ENCODE assay signal across 17 cellular contexts in the genomic region with DNA sequence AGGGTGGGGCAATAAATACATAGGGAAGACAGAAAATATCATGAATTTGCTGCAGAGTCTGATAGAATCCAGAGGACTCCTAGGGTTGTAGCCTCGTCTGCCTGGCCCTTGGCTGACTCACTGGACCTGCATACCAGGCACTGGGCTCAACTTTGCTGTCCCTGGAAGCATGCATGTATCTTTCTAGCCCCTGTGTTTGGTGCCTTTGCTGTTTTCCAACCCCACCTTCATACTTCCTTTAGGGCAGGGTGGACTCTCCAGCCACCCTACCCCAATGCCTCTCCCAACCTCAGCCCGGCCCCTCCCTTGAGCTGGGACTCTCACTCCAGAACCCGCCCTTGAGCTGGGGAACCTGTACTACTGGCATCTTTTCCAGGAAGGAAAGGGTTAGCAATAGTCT. TPM values are rescaled to one million over a fixed set of nuclear protein-coding genes. Genes with fewer than 3 reads are reported as not detected.
DNase-seq lines count a peak whose midpoint lies in the region; ATAC-seq, FAIRE-seq and TF ChIP-seq lines count a peak whose summit lies in the region.
"Had no signal": no experiment of that assay in that cellular context is flagged by ENCODE, and none has a peak within 500 bp of the region (broad histone marks: within the 10 kb centered on the region; RNA-seq: fewer than 3 reads in every experiment).

No MANE protein-coding gene starts in this region.

- H3K4me3 ChIP-seq in Peyer's patch (peak overlapping the region in 3 of 4 donors; percentile 14 to 63 (median 53)), esophagus squamous epithelium (peak overlapping the region; percentile 43 to 63 (median 51)), parathyroid adenoma (ENCODE audit: low read depth, low read length) (no peak overlapping the region)

- H3K4me2 ChIP-seq in parathyroid adenoma (ENCODE audit: low read length) = peak overlapping the region; percentile 98

- TF ChIP-seq POLR2A in Peyer's patch (IDR thresholded peaks at IDR 0.05) (no peak), esophagus squamous epithelium (IDR thresholded peaks at IDR 0.05) (no peak)

- no peak overlapping the region for H3K27ac Mint-ChIP-seq in CD4-positive, alpha-beta T cell

- FAIRE-seq in urothelium cell line (lab: Jason Lieb, UNC) (no peak), RCC 7860 (lab: Jason Lieb, UNC) (no peak), D721Med (lab: Jason Lieb, UNC) (no peak)
- FAIRE-seq: endometrium had no signal

- no peaks in the 10 kb centered on the region for H3K27me3 Mint-ChIP-seq in CD4-positive, alpha-beta T cell

- TF ChIP-seq CTCF in Peyer's patch (IDR thresholded peaks at IDR 0.05) = no peak
- no peak for TF ChIP-seq CTCF in esophagus squamous epithelium (IDR thresholded peaks at IDR 0.05)
- no peak for TF ChIP-seq CTCF in parathyroid adenoma (IDR thresholded peaks at IDR 0.05)
- TF ChIP-seq CTCF in CD4-positive, alpha-beta T cell (IDR thresholded peaks at IDR 0.05) = no peak
- TF ChIP-seq CTCF in D721Med (IDR thresholded peaks at IDR 0.05; ENCODE audit: insufficient read depth, missing control alignments) = no peak

- H3K4me1 Mint-ChIP-seq in CD4-positive, alpha-beta T cell (ENCODE audit: low read depth) = peaks cover 6% of the 10 kb centered on the region

- H3K9me3 ChIP-seq in Peyer's patch = no peaks in the 10 kb centered on the region
- H3K9me3 ChIP-seq in esophagus squamous epithelium = no peaks in the 10 kb centered on the region
- no peaks in the 10 kb centered on the region for H3K9me3 ChIP-seq in parathyroid adenoma (ENCODE audit: control insufficient read depth, low read length)
- H3K9me3 ChIP-seq in CD4-positive, alpha-beta T cell (ENCODE audit: control insufficient read depth, low read length) = no peaks in the 10 kb centered on the region

- H3K9ac ChIP-seq in parathyroid adenoma = no peak overlapping the region

- H3K27ac ChIP-seq in Peyer's patch (peak overlapping the region in 3 of 4 donors; percentile 63 to 86 (median 79)), esophagus squamous epithelium (peak overlapping the region; percentile 83 to 93 (median 90)), parathyroid adenoma (no peak overlapping the region)
- no peak overlapping the region for H3K27ac ChIP-seq in CD4-positive, alpha-beta T cell (ENCODE audit: low read depth, low read length)

- peak; percentile 53 for DNase-seq in ELF-1 (ENCODE audit: low read depth, low spot score)
- DNase-seq in Peyer's patch = peak in 1 of 3 donors; percentile 54
- no peak for DNase-seq in esophagus squamous epithelium (lab: John Stamatoyannopoulos, UW)
- no peak for DNase-seq in urothelium cell line (ENCODE audit: low spot score)
- no peak for DNase-seq in CD4-positive, alpha-beta T cell
- no peak for DNase-seq in RCC 7860 (ENCODE audit: low spot score)
- DNase-seq in D721Med (ENCODE audit: insufficient read length, low spot score) = no peak
- DNase-seq: DMS79; glutamatergic neuron; left ventricle myocardium superior; MV-4-11; occipital lobe; stimulated activated CD4-positive, alpha-beta T cell treated with anti-CD3 and anti-CD28 coated beads, Interleukin-12 subunit alpha, Interleukin-12 subunit beta, amount 100 ng/mL, for 4 hours had no signal

- no peaks in the 10 kb centered on the region for H3K27me3 ChIP-seq in Peyer's patch
- no peaks in the 10 kb centered on the region for H3K27me3 ChIP-seq in esophagus squamous epithelium
- no peaks in the 10 kb centered on the region for H3K27me3 ChIP-seq in parathyroid adenoma (ENCODE audit: control insufficient read depth, insufficient read depth, low read length)
- H3K27me3 ChIP-seq in CD4-positive, alpha-beta T cell (ENCODE audit: control insufficient read depth, insufficient read depth, low read length) = no peaks in the 10 kb centered on the region

- no peaks in the 10 kb centered on the region for H3K4me1 ChIP-seq in Peyer's patch
- peaks cover 0 to 52% (median 0%) of the 10 kb centered on the region in 3 donors for H3K4me1 ChIP-seq in esophagus squamous epithelium
- H3K4me1 ChIP-seq in parathyroid adenoma = no peaks in the 10 kb centered on the region

- POLR2A ChIA-PET in CD4-positive, alpha-beta T cell (lab: Charles Lee) = no interaction called here

- no peaks in the 10 kb centered on the region for H3K36me3 Mint-ChIP-seq in CD4-positive, alpha-beta T cell (ENCODE audit: low read depth)

- H2AFZ ChIP-seq in parathyroid adenoma = no peak overlapping the region

- H3K79me2 ChIP-seq in parathyroid adenoma = no peaks in the 10 kb centered on the region

- no peak overlapping the region for H3K4me3 Mint-ChIP-seq in CD4-positive, alpha-beta T cell

- H3K9me3 Mint-ChIP-seq in CD4-positive, alpha-beta T cell = no peaks in the 10 kb centered on the region

- 48 to 71% methylated on average over 2 to 3 of the region's 3 CpGs for WGBS in esophagus squamous epithelium, 2 donors

- H3K36me3 ChIP-seq in Peyer's patch (peaks cover 0 to 6% (median 0%) of the 10 kb centered on the region in 3 donors), esophagus squamous epithelium (peaks cover 0 to 30% (median 0%) of the 10 kb centered on the region in 3 donors), parathyroid adenoma (ENCODE audit: control insufficient read depth, insufficient read depth, low read length) (no peaks in the 10 kb centered on the region)

- CTCF ChIA-PET in CD4-positive, alpha-beta T cell (lab: Charles Lee) = no interaction called here

- ATAC-seq in CD4-positive, alpha-beta T cell (ENCODE audit: poor library complexity) = no peak
- ATAC-seq: left ventricle myocardium superior had no signal

- intact Hi-C loops in esophagus squamous epithelium (cut with DNase I) = no loop called here
- intact Hi-C loops in CD4-positive, alpha-beta T cell (cut with DNase I, micrococcal nuclease) = no loop called here

RNA-seq across cellular contexts. Expression of a gene that starts 1.2 kb away (rescaled TPM):
- 100 to 1,000 TPM in 3 of 4 donors, 10 to 100 TPM in 1; 96.6 to 188 (median 146) TPM for total RNA-seq in Peyer's patch
- total RNA-seq in esophagus squamous epithelium = 100 to 1,000 TPM; 190 to 482 (median 272) TPM
- total RNA-seq in CD4-positive, alpha-beta T cell = 1 to 10 TPM in 1 of 2 experiments, under 1 TPM in 1; 0.58 to 1.3 TPM
- total RNA-seq: left ventricle myocardium superior, occipital lobe, SK-MEL-5, temporal lobe had no signal

RNA-seq across cellular contexts. Expression of a gene that starts 7.6 kb away (rescaled TPM):
- total RNA-seq in Peyer's patch (10 to 100 TPM; 40.4 to 75.5 (median 54.1) TPM), esophagus squamous epithelium (10 to 100 TPM; 41.4 to 67.1 (median 53.3) TPM)
- total RNA-seq in CD4-positive, alpha-beta T cell = 1 to 10 TPM; 7.0 to 8.7 TPM

RNA-seq across cellular contexts. Expression of a gene that starts 8.6 kb away (rescaled TPM):
- 10 to 100 TPM; 16.3 to 22.5 (median 21.4) TPM for total RNA-seq in Peyer's patch
- total RNA-seq in esophagus squamous epithelium = 10 to 100 TPM; 19.7 to 32.7 (median 25.5) TPM
- 10 to 100 TPM; 10.6 to 11.9 TPM for total RNA-seq in CD4-positive, alpha-beta T cell

RNA-seq across cellular contexts. Expression of a gene that starts 20.1 kb away (rescaled TPM):
- 1 to 10 TPM in 1 of 4 donors, under 1 TPM in 1, not detected in 2; 0.80 to 2.1 TPM for total RNA-seq in Peyer's patch
- total RNA-seq in esophagus squamous epithelium = 1 to 10 TPM in 1 of 4 donors, under 1 TPM in 3; 0.15 to 1.4 (median 0.65) TPM
- under 1 TPM; 0.27 to 0.36 TPM for total RNA-seq in CD4-positive, alpha-beta T cell

RNA-seq across cellular contexts. Expression of a gene that starts 41.4 kb away (rescaled TPM):
- 100 to 1,000 TPM; 133 to 269 (median 202) TPM for total RNA-seq in Peyer's patch
- 100 to 1,000 TPM; 115 to 215 (median 179) TPM for total RNA-seq in esophagus squamous epithelium
- 100 to 1,000 TPM; 223 to 225 TPM for total RNA-seq in CD4-positive, alpha-beta T cell

Comparison
In these comparisons a context has a peak if more than half of its experiments do, and no peak if none do; other contexts are left out.
1. H3K27ac ChIP-seq: peak in Peyer's patch (3 of 4) and esophagus squamous epithelium (4 of 4); none in parathyroid adenoma (single experiment) and CD4-positive, alpha-beta T cell (single experiment).
2. RNA of a gene that starts 1.2 kb away (total RNA-seq): 190 to 482 TPM in esophagus squamous epithelium and 96.6 to 188 TPM in Peyer's patch; 0.58 to 1.3 TPM in CD4-positive, alpha-beta T cell; every median in the first group is over 10 times any median in the second.
3. RNA of a gene that starts 7.6 kb away (total RNA-seq): 40.4 to 75.5 TPM in Peyer's patch and 41.4 to 67.1 TPM in esophagus squamous epithelium; 7.0 to 8.7 TPM in CD4-positive, alpha-beta T cell; every median in the first group is over 4 times any median in the second.